21 cellular contexts compared by ENCODE assay signal in the genomic region with DNA sequence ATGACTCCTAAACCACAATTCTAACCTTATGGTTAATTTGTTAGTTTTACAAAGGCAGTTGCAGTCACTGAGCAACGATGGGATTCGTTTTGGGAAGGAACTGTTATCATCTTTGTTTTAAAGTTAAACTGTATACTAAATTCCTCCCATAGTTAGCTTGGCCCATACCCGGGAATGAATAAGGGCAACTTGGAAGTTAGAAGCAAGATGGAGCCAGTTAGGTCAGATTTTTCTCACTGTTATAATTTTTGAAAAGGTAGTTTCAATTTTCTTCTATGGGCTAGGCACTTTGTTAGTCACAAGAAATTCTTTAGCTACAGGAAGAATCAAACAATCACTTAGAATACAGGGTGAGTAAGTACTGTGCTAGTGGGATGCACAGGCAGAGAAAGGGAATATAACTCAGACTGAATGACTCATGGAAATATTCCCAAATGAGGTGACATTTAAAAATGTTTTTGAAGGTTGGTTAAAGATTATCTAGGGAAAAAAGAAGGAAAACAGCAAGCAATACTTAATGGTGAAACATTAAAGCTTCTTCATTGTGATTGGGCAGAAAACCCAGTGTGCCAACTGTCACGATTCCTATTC.
DNase-seq lines count a peak whose midpoint lies in the region; ATAC-seq, FAIRE-seq and TF ChIP-seq lines count a peak whose summit lies in the region.
"Had no signal": no experiment of that assay in that cellular context is flagged by ENCODE, and none has a peak within 500 bp of the region (broad histone marks: within the 10 kb centered on the region; RNA-seq: fewer than 3 reads in every experiment).

No MANE protein-coding gene starts in this region.

- H3K4me1 ChIP-seq in ACC112 (ENCODE audit: control insufficient read depth, insufficient read depth, low read length, unreplicated experiment) = peaks cover 3% of the 10 kb centered on the region
- H3K4me1 ChIP-seq in astrocyte (ENCODE audit: insufficient read depth, low read length) = peaks cover 5% of the 10 kb centered on the region
- no peaks in the 10 kb centered on the region for H3K4me1 ChIP-seq in CD4-positive, alpha-beta memory T cell (ENCODE audit: insufficient read depth, low read length)
- H3K4me1 ChIP-seq: tibial nerve had no signal

- H3K9ac ChIP-seq in astrocyte (ENCODE audit: low read length) = no peak overlapping the region

- H3K36me3 Mint-ChIP-seq in astrocyte (ENCODE audit: low read depth, unreplicated experiment) = no peaks in the 10 kb centered on the region
- H3K36me3 Mint-ChIP-seq in CD4-positive, alpha-beta memory T cell = no peaks in the 10 kb centered on the region
- no peaks in the 10 kb centered on the region for H3K36me3 Mint-ChIP-seq in activated CD8-positive, alpha-beta memory T cell treated with anti-CD3 and anti-CD28 coated beads, Interleukin-2, amount 10 ng/mL, durations not matched to agents 7 days and 5 days
- H3K36me3 Mint-ChIP-seq: activated naive CD8-positive, alpha-beta T cell; stimulated activated naive B cell treated with anti-CD40 and anti-IgM and Interleukin-4, amounts not matched to agents 10 μg/mL and 1 μg/mL and 100 μg/mL, for 72 hours had no signal

- H3K36me3 ChIP-seq in ACC112 (ENCODE audit: insufficient read depth, low read length) (no peaks in the 10 kb centered on the region), astrocyte (ENCODE audit: insufficient read depth, low read length) (no peaks in the 10 kb centered on the region)
- H3K36me3 ChIP-seq in CD4-positive, alpha-beta memory T cell (ENCODE audit: insufficient read depth, low read length) = no peaks in the 10 kb centered on the region
- H3K36me3 ChIP-seq: tibial nerve had no signal

- no peak for ATAC-seq in HG03039 (IDR thresholded peaks at IDR 0.05; ENCODE audit: unreplicated experiment)
- no peak for ATAC-seq in activated CD8-positive, alpha-beta memory T cell treated with anti-CD3 and anti-CD28 coated beads, Interleukin-2, amount 10 ng/mL, durations not matched to agents 7 days and 5 days
- no peak for ATAC-seq in HG03520 (IDR thresholded peaks at IDR 0.05; ENCODE audit: unreplicated experiment)
- ATAC-seq: left colon; stimulated activated naive B cell treated with anti-CD40 and anti-IgM and Interleukin-4, amounts not matched to agents 10 μg/mL and 1 μg/mL and 100 μg/mL, for 72 hours had no signal

- peak overlapping the region; percentile 11; the same call in 1 of the 2 replicates for H3K27ac ChIP-seq in ACC112 (ENCODE audit: low read depth, low read length)
- H3K27ac ChIP-seq in astrocyte (ENCODE audit: low read depth, low read length) = peak overlapping the region; percentile 58
- no peak overlapping the region for H3K27ac ChIP-seq in CD4-positive, alpha-beta memory T cell (ENCODE audit: low read depth, low read length)
- H3K27ac ChIP-seq: tibial nerve had no signal

- POLR2A ChIA-PET in CD4-positive, alpha-beta memory T cell (lab: Charles Lee; ENCODE audit: partially characterized antibody) = no interaction called here

- H4K20me1 ChIP-seq in astrocyte (ENCODE audit: insufficient read depth, low read length) = no peaks in the 10 kb centered on the region

- no peaks in the 10 kb centered on the region for H3K27me3 ChIP-seq in ACC112 (ENCODE audit: insufficient read depth, low read length)
- no peaks in the 10 kb centered on the region for H3K27me3 ChIP-seq in astrocyte (ENCODE audit: insufficient read depth, low read length)
- H3K27me3 ChIP-seq in CD4-positive, alpha-beta memory T cell (ENCODE audit: insufficient read depth, low read length) = no peaks in the 10 kb centered on the region
- H3K27me3 ChIP-seq: tibial nerve had no signal

- H3K4me3 ChIP-seq in ACC112 (ENCODE audit: low read depth, low read length) (no peak overlapping the region), astrocyte (ENCODE audit: insufficient read depth, low read depth, low read length) (no peak overlapping the region)
- H3K4me3 ChIP-seq in CD4-positive, alpha-beta memory T cell (ENCODE audit: low read length in 2 of 2) = no peak overlapping the region
- H3K4me3 ChIP-seq: tibial nerve had no signal

- no peak overlapping the region for H3K4me3 Mint-ChIP-seq in astrocyte (ENCODE audit: unreplicated experiment)
- no peak overlapping the region for H3K4me3 Mint-ChIP-seq in CD4-positive, alpha-beta memory T cell
- no peak overlapping the region for H3K4me3 Mint-ChIP-seq in activated CD8-positive, alpha-beta memory T cell treated with anti-CD3 and anti-CD28 coated beads, Interleukin-2, amount 10 ng/mL, durations not matched to agents 7 days and 5 days
- H3K4me3 Mint-ChIP-seq: activated naive CD8-positive, alpha-beta T cell; activated T-helper 1 cell treated with anti-CD3 and anti-CD28 coated beads, Interleukin-12 subunit alpha, Interleukin-12 subunit beta, Interleukin-2, Interleukin-4 antibody, amounts not matched to agents 30 ng/mL and 10 ng/mL and 1 ng/mL, durations not matched to agents 14 hours and 24 hours and 36 hours; CD4-positive, alpha-beta T cell; H9; neural crest cell; stimulated activated naive B cell treated with anti-CD40 and anti-IgM and Interleukin-4, amounts not matched to agents 10 μg/mL and 1 μg/mL and 100 μg/mL, for 72 hours had no signal

- peak overlapping the region; percentile 39 for H3K4me2 ChIP-seq in astrocyte (ENCODE audit: low read length)

- H3K9me3 ChIP-seq in astrocyte (ENCODE audit: insufficient read depth, low read depth, low read length) = no peaks in the 10 kb centered on the region
- no peaks in the 10 kb centered on the region for H3K9me3 ChIP-seq in CD4-positive, alpha-beta memory T cell (ENCODE audit: control insufficient read depth in 1 of 2, low read length in 2 of 2)
- H3K9me3 ChIP-seq: tibial nerve had no signal

- no peaks in the 10 kb centered on the region for H3K27me3 Mint-ChIP-seq in astrocyte (ENCODE audit: low read depth, unreplicated experiment)
- H3K27me3 Mint-ChIP-seq in CD4-positive, alpha-beta memory T cell = peaks cover 0 to 6% of the 10 kb centered on the region in 2 donors
- H3K27me3 Mint-ChIP-seq in activated CD8-positive, alpha-beta memory T cell treated with anti-CD3 and anti-CD28 coated beads, Interleukin-2, amount 10 ng/mL, durations not matched to agents 7 days and 5 days = no peaks in the 10 kb centered on the region
- H3K27me3 Mint-ChIP-seq: activated naive CD8-positive, alpha-beta T cell; CD4-positive, alpha-beta T cell had no signal

- H3K79me2 ChIP-seq in ACC112 (ENCODE audit: control insufficient read depth, insufficient read depth, low read length, unreplicated experiment) = no peaks in the 10 kb centered on the region
- H3K79me2 ChIP-seq in astrocyte (ENCODE audit: insufficient read depth, low read length) = no peaks in the 10 kb centered on the region

- H2AFZ ChIP-seq in ACC112 (ENCODE audit: low read length, unreplicated experiment) = no peak overlapping the region
- no peak overlapping the region for H2AFZ ChIP-seq in astrocyte (ENCODE audit: low read depth, low read length)

- intact Hi-C loops in CD4-positive, alpha-beta memory T cell (cut with micrococcal nuclease) = no loop called here

- DNase-seq in HPDE6-E6E7 (ENCODE audit: extremely low spot score) (peak; percentile 19), astrocyte (ENCODE audit: low read depth) (peak; percentile 71), hepatic stellate cell (ENCODE audit: low spot score) (peak; percentile 20)
- DNase-seq in CD4-positive, alpha-beta memory T cell = no peak
- no peak for DNase-seq in activated CD8-positive, alpha-beta memory T cell treated with anti-CD3 and anti-CD28 coated beads, Interleukin-2, amount 10 ng/mL, durations not matched to agents 7 days and 5 days
- DNase-seq: CD4-positive, alpha-beta T cell; DMS79; H9; Kasumi-1; left colon; NCI-H1417; retina; stimulated activated naive B cell treated with anti-CD40 and anti-IgM and Interleukin-4, amounts not matched to agents 10 μg/mL and 1 μg/mL and 100 μg/mL, for 72 hours; T-helper 9 cell had no signal

- H3K27ac Mint-ChIP-seq in astrocyte (ENCODE audit: unreplicated experiment) = peak overlapping the region; percentile 62
- H3K27ac Mint-ChIP-seq in CD4-positive, alpha-beta memory T cell = no peak overlapping the region
- no peak overlapping the region for H3K27ac Mint-ChIP-seq in activated CD8-positive, alpha-beta memory T cell treated with anti-CD3 and anti-CD28 coated beads, Interleukin-2, amount 10 ng/mL, durations not matched to agents 7 days and 5 days
- H3K27ac Mint-ChIP-seq: activated naive CD8-positive, alpha-beta T cell; activated T-helper 1 cell treated with anti-CD3 and anti-CD28 coated beads, Interleukin-12 subunit alpha, Interleukin-12 subunit beta, Interleukin-2, Interleukin-4 antibody, amounts not matched to agents 30 ng/mL and 10 ng/mL and 1 ng/mL, durations not matched to agents 14 hours and 24 hours and 36 hours; CD4-positive, alpha-beta T cell; H9; stimulated activated naive B cell treated with anti-CD40 and anti-IgM and Interleukin-4, amounts not matched to agents 10 μg/mL and 1 μg/mL and 100 μg/mL, for 72 hours had no signal

- no peak for TF ChIP-seq CTCF in astrocyte (IDR thresholded peaks at IDR 0.05; ENCODE audit: insufficient read depth, low read depth, low read length)

- CTCF ChIA-PET in CD4-positive, alpha-beta memory T cell (lab: Charles Lee; ENCODE audit: partially characterized antibody) = no interaction called here
- CTCF ChIA-PET in activated CD8-positive, alpha-beta memory T cell treated with anti-CD3 and anti-CD28 coated beads, Interleukin-2, amount 10 ng/mL, durations not matched to agents 7 days and 5 days (lab: Charles Lee) = no interaction called here

- H3K4me1 Mint-ChIP-seq in astrocyte (ENCODE audit: low read depth, unreplicated experiment) = peaks cover 13% of the 10 kb centered on the region
- H3K4me1 Mint-ChIP-seq in CD4-positive, alpha-beta memory T cell = no peaks in the 10 kb centered on the region
- no peaks in the 10 kb centered on the region for H3K4me1 Mint-ChIP-seq in activated CD8-positive, alpha-beta memory T cell treated with anti-CD3 and anti-CD28 coated beads, Interleukin-2, amount 10 ng/mL, durations not matched to agents 7 days and 5 days
- H3K4me1 Mint-ChIP-seq: neural crest cell; stimulated activated naive B cell treated with anti-CD40 and anti-IgM and Interleukin-4, amounts not matched to agents 10 μg/mL and 1 μg/mL and 100 μg/mL, for 72 hours had no signal

- no peaks in the 10 kb centered on the region for H3K9me3 Mint-ChIP-seq in astrocyte (ENCODE audit: unreplicated experiment)
- H3K9me3 Mint-ChIP-seq in CD4-positive, alpha-beta memory T cell = peaks cover 0 to 4% (median 0%) of the 10 kb centered on the region in 8 donors
- H3K9me3 Mint-ChIP-seq in activated CD8-positive, alpha-beta memory T cell treated with anti-CD3 and anti-CD28 coated beads, Interleukin-2, amount 10 ng/mL, durations not matched to agents 7 days and 5 days (ENCODE audit: low read depth) = no peaks in the 10 kb centered on the region
- H3K9me3 Mint-ChIP-seq: activated T-helper 1 cell treated with anti-CD3 and anti-CD28 coated beads, Interleukin-12 subunit alpha, Interleukin-12 subunit beta, Interleukin-2, Interleukin-4 antibody, amounts not matched to agents 30 ng/mL and 10 ng/mL and 1 ng/mL, durations not matched to agents 14 hours and 24 hours and 36 hours; CD4-positive, alpha-beta T cell; stimulated activated naive B cell treated with anti-CD40 and anti-IgM and Interleukin-4, amounts not matched to agents 10 μg/mL and 1 μg/mL and 100 μg/mL, for 72 hours had no signal

- FAIRE-seq in astrocyte (lab: Jason Lieb, UNC) = no peak

Comparison
In these comparisons a context has a peak if more than half of its experiments do, and no peak if none do; other contexts are left out.
1. DNase-seq: peak in HPDE6-E6E7 (single experiment), astrocyte (single experiment) and hepatic stellate cell (single experiment); none in CD4-positive, alpha-beta memory T cell (0 of 5) and activated CD8-positive, alpha-beta memory T cell treated with anti-CD3 and anti-CD28 coated beads, Interleukin-2, amount 10 ng/mL, durations not matched to agents 7 days and 5 days (single experiment).